8 cellular contexts compared by ENCODE assay signal in the genomic region with DNA sequence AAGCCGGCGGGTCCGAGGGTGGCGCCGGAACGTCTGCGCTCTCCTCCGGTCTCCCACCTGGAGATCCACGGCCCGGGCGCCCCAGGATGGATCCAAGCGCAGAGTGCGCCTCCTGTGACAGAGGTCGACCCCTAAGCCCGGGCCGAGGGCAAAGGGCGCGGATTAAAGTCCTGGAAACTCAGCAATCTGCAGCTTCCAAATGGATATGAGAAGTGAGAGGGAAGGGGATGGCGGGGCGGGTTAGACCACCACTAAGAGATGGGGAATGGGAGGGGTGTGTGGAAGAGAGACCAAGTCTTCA. TPM values are rescaled to one million over a fixed set of nuclear protein-coding genes. Genes with fewer than 3 reads are reported as not detected.
DNase-seq lines count a peak whose midpoint lies in the region; ATAC-seq and TF ChIP-seq lines count a peak whose summit lies in the region.

No MANE protein-coding gene starts in this region.

- H3K36me3 ChIP-seq in mesodermal cell (ENCODE audit: control insufficient read depth, insufficient read depth, low read length) (peaks cover 31% of the 10 kb centered on the region), upper lobe of right lung (peaks cover 19% of the 10 kb centered on the region)

- H3K9me3 Mint-ChIP-seq in activated naive CD4-positive, alpha-beta T cell treated with anti-CD3 and anti-CD28 coated beads for 36 hours, result no peaks in the 10 kb centered on the region

- 5 to 6% methylated on average over 18 to 19 of the region's 20 CpGs for WGBS in mesodermal cell (ENCODE audit: insufficient coverage in 2 of 2), 2 experiments

- H3K4me3 ChIP-seq in mesodermal cell (ENCODE audit: extremely low read depth, insufficient read depth, low read length, poor library complexity, severe bottlenecking) (peak overlapping the region; percentile 69), upper lobe of right lung (peak overlapping the region; percentile 92)

- H3K27ac ChIP-seq in mesodermal cell (ENCODE audit: low read depth, low read length, severe bottlenecking), result no peak overlapping the region
- H3K27ac ChIP-seq in upper lobe of right lung, result peak overlapping the region; percentile 86

- DNase-seq in activated naive CD4-positive, alpha-beta T cell treated with anti-CD3 and anti-CD28 coated beads for 36 hours, result no peak
- DNase-seq in activated naive CD4-positive, alpha-beta T cell (lab: John Stamatoyannopoulos, UW), result no peak
- DNase-seq in cerebellum (ENCODE audit: low spot score) (peak; percentile 40), upper lobe of right lung (no peak), NCI-H2196 (lab: John Stamatoyannopoulos, UW; ENCODE audit: unreplicated experiment) (no peak)
- DNase-seq in NK-92 treated with Interleukin-12 subunit alpha and Interleukin-12 subunit beta, amount 100 ng/mL, for 24 hours (lab: John Stamatoyannopoulos, UW), result no peak

- no peak for TF ChIP-seq CTCF in upper lobe of right lung (IDR thresholded peaks at IDR 0.05)

- H3K36me3 Mint-ChIP-seq in activated naive CD4-positive, alpha-beta T cell treated with anti-CD3 and anti-CD28 coated beads for 36 hours (ENCODE audit: low read depth), result peaks cover 11% of the 10 kb centered on the region

- H3K27me3 Mint-ChIP-seq in activated naive CD4-positive, alpha-beta T cell treated with anti-CD3 and anti-CD28 coated beads for 36 hours (ENCODE audit: low read depth), result no peaks in the 10 kb centered on the region

- H3K4me3 Mint-ChIP-seq in activated naive CD4-positive, alpha-beta T cell treated with anti-CD3 and anti-CD28 coated beads for 36 hours, result peak overlapping the region; percentile 15

- H3K27ac Mint-ChIP-seq in activated naive CD4-positive, alpha-beta T cell treated with anti-CD3 and anti-CD28 coated beads for 36 hours, result no peak overlapping the region

- intact Hi-C loops in activated naive CD4-positive, alpha-beta T cell treated with anti-CD3 and anti-CD28 coated beads for 36 hours (cut with micrococcal nuclease), result loop anchor here (10.0 kb wide), 1 partner anchor 729 kb away; a partner anchor contains a TSS
- intact Hi-C loops in upper lobe of right lung (cut with DNase I), result no loop called here

- no peaks in the 10 kb centered on the region for H3K27me3 ChIP-seq in upper lobe of right lung

- H3K9me3 ChIP-seq in mesodermal cell (ENCODE audit: control insufficient read depth, low read length) (no peaks in the 10 kb centered on the region), upper lobe of right lung (no peaks in the 10 kb centered on the region)

- peaks cover 16% of the 10 kb centered on the region for H3K4me1 ChIP-seq in mesodermal cell (ENCODE audit: control insufficient read depth, insufficient read depth, low read length, poor library complexity, severe bottlenecking)
- peaks cover 40% of the 10 kb centered on the region for H3K4me1 ChIP-seq in upper lobe of right lung

- H3K4me1 Mint-ChIP-seq in activated naive CD4-positive, alpha-beta T cell treated with anti-CD3 and anti-CD28 coated beads for 36 hours (ENCODE audit: low read depth), result peaks cover 55% of the 10 kb centered on the region

- no peak for ATAC-seq in upper lobe of right lung
- ATAC-seq in HG03196 (IDR thresholded peaks at IDR 0.05; ENCODE audit: unreplicated experiment), result no peak

- CTCF ChIA-PET in activated naive CD4-positive, alpha-beta T cell treated with anti-CD3 and anti-CD28 coated beads for 36 hours (lab: Charles Lee), result interaction anchor here (1.0 to 2.1 kb wide), 7 partner anchors 9 to 269 kb away, joined by 3 to 9 read pairs (median 5); a partner anchor contains a TSS

RNA-seq across cellular contexts. Expression of a gene that starts 0.7 kb away (rescaled TPM):
- 10 to 100 TPM; 20.4 to 22.9 TPM for total RNA-seq in activated naive CD4-positive, alpha-beta T cell treated with anti-CD3 and anti-CD28 coated beads for 36 hours
- total RNA-seq in cerebellum, result 23.7 TPM
- 77.3 TPM for polyA plus RNA-seq in mesodermal cell (2013, experiment 1 of 2)
- 65.5 TPM for polyA plus RNA-seq in mesodermal cell (2013, experiment 2 of 2)
- total RNA-seq in upper lobe of right lung, result 53.6 TPM

RNA-seq across cellular contexts. Expression of a gene that starts 15.7 kb away (rescaled TPM):
- 1 to 10 TPM; 9.4 to 9.7 TPM for total RNA-seq in activated naive CD4-positive, alpha-beta T cell treated with anti-CD3 and anti-CD28 coated beads for 36 hours
- total RNA-seq in cerebellum (6.4 TPM), upper lobe of right lung (15.4 TPM)
- 6.5 TPM for polyA plus RNA-seq in mesodermal cell (2013, experiment 1 of 2)
- 6.3 TPM for polyA plus RNA-seq in mesodermal cell (2013, experiment 2 of 2)

RNA-seq across cellular contexts. Expression of a gene that starts 15.8 kb away (rescaled TPM):
- total RNA-seq in activated naive CD4-positive, alpha-beta T cell treated with anti-CD3 and anti-CD28 coated beads for 36 hours, result under 1 TPM in 1 of 2 experiments, not detected in 1; 0.19 TPM
- total RNA-seq in cerebellum, result 14.5 TPM
- polyA plus RNA-seq in mesodermal cell (2013, experiment 1 of 2), result 2.0 TPM
- 2.8 TPM for polyA plus RNA-seq in mesodermal cell (2013, experiment 2 of 2)
- total RNA-seq in upper lobe of right lung, result 4.2 TPM

RNA-seq across cellular contexts. Expression of a gene that starts 26.8 kb away (rescaled TPM):
- total RNA-seq in activated naive CD4-positive, alpha-beta T cell treated with anti-CD3 and anti-CD28 coated beads for 36 hours, result 1 to 10 TPM; 6.9 to 7.4 TPM
- total RNA-seq in cerebellum (9.8 TPM), upper lobe of right lung (8.5 TPM)
- 5.5 TPM for polyA plus RNA-seq in mesodermal cell (2013, experiment 1 of 2)
- polyA plus RNA-seq in mesodermal cell (2013, experiment 2 of 2), result 6.3 TPM
